ENCODE assay signal across 1 cellular context in the genomic region with DNA sequence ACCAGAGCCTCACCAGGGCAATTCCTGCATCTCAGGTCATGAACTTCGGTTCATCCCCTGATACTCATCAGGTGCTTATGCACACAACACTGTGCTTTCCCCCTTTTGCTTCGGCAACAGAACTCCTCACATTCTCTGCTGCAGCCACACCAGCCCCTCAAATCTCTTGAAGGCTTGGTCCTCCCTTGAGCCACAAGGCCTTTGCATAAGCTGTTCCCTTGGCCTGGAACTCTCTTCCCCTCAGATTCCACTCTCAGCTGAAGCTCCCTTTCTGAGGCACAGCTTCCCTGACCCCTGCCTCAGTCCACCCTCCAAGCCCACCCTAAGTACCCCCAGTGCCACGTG.
TF ChIP-seq lines count a peak whose summit lies in the region.

No MANE protein-coding gene starts in this region.

TF ChIP-seq in HepG2, 621 proteins besides CTCF, POLR2A, EP300 and RAD21 (continued from another document):
- TF ChIP-seq, protein P1, sequence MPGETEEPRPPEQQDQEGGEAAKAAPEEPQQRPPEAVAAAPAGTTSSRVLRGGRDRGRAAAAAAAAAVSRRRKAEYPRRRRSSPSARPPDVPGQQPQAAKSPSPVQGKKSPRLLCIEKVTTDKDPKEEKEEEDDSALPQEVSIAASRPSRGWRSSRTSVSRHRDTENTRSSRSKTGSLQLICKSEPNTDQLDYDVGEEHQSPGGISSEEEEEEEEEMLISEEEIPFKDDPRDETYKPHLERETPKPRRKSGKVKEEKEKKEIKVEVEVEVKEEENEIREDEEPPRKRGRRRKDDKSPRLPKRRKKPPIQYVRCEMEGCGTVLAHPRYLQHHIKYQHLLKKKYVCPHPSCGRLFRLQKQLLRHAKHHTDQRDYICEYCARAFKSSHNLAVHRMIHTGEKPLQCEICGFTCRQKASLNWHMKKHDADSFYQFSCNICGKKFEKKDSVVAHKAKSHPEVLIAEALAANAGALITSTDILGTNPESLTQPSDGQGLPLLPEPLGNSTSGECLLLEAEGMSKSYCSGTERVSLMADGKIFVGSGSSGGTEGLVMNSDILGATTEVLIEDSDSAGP (CRISPR knock-in tag; IDR thresholded peaks at IDR 0.05; ENCODE audit: borderline replicate concordance): 0 out of 2 replicates have a peak, but pooled peaks have one; percentile 30
- TF ChIP-seq ZNF749 (CRISPR knock-in tag; IDR thresholded peaks at IDR 0.05; ENCODE audit: borderline replicate concordance): no peak
- TF ChIP-seq, protein P2, sequence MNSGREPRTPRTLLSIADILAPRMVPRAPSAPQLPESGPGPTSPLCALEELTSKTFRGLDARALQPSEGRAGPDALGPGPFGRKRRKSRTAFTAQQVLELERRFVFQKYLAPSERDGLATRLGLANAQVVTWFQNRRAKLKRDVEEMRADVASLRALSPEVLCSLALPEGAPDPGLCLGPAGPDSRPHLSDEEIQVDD (CRISPR knock-in tag; IDR thresholded peaks at IDR 0.05; ENCODE audit: borderline replicate concordance): 0 out of 2 replicates have a peak, but pooled peaks have one; percentile 65
